In the genomic region with DNA sequence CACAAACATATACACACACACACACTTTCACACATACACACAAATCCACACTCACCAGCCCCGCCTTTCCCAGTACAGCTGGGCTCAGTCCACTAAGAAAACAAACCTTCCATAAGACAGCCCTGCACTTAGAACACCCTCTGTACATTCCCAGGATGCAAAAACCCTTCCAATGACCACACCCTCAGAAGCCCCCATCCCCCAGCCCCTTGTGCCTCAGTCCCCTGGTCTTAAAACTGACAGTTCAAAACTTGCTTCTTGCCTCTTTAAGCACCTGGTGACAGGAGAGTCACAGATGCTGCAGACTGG, we compare ENCODE assay signal across 16 cellular contexts. TPM values are rescaled to one million over a fixed set of nuclear protein-coding genes. Genes with fewer than 3 reads are reported as not detected.
DNase-seq lines count a peak whose midpoint lies in the region; ATAC-seq and TF ChIP-seq lines count a peak whose summit lies in the region.
"Had no signal": no experiment of that assay in that cellular context is flagged by ENCODE, and none has a peak within 500 bp of the region (broad histone marks: within the 10 kb centered on the region; RNA-seq: fewer than 3 reads in every experiment).

No MANE protein-coding gene starts in this region.

- H3K4me1 ChIP-seq in right atrium auricular region = peaks cover 0 to 40% of the 10 kb centered on the region in 2 donors
- H3K4me1 ChIP-seq in ectodermal cell (ENCODE audit: control insufficient read depth, insufficient read depth, low read length) = peaks cover 38% of the 10 kb centered on the region
- peaks cover 8 to 10% of the 10 kb centered on the region in 2 donors for H3K4me1 ChIP-seq in left lung

- H3K27me3 ChIP-seq in right atrium auricular region (no peaks in the 10 kb centered on the region), ectodermal cell (ENCODE audit: control insufficient read depth, insufficient read depth, low read length, poor library complexity, severe bottlenecking) (no peaks in the 10 kb centered on the region), left lung (no peaks in the 10 kb centered on the region)

- 88 to 89% methylated on average over 1 of the region's 1 CpG for WGBS in ectodermal cell, 2 experiments

- H3K27ac ChIP-seq in right atrium auricular region = no peak overlapping the region
- H3K27ac ChIP-seq in ectodermal cell (ENCODE audit: insufficient read depth, low read depth, low read length, poor library complexity, severe bottlenecking) = peak overlapping the region; percentile 97
- H3K27ac ChIP-seq in left lung = no peak overlapping the region
- H3K27ac ChIP-seq: epithelial cell of prostate, SK-N-MC had no signal

- no peaks in the 10 kb centered on the region for H3K9me3 ChIP-seq in right atrium auricular region
- no peaks in the 10 kb centered on the region for H3K9me3 ChIP-seq in ectodermal cell (ENCODE audit: control insufficient read depth, low read length)
- H3K9me3 ChIP-seq in left lung = no peaks in the 10 kb centered on the region
- H3K9me3 ChIP-seq: HAP-1, stomach had no signal

- no peak for TF ChIP-seq CTCF in right atrium auricular region (IDR thresholded peaks at IDR 0.05)
- TF ChIP-seq CTCF in left lung (IDR thresholded peaks at IDR 0.05) = no peak

- intact Hi-C loops in Right ventricle myocardium inferior (cut with DNase I) (no loop called here), left lung (cut with DNase I) (no loop called here)

- H3K36me3 ChIP-seq in right atrium auricular region (no peaks in the 10 kb centered on the region), ectodermal cell (ENCODE audit: control insufficient read depth, insufficient read depth, low read length) (no peaks in the 10 kb centered on the region), left lung (no peaks in the 10 kb centered on the region)
- H3K36me3 ChIP-seq: HAP-1, stomach had no signal

- no peak for DNase-seq in Right ventricle myocardium inferior (ENCODE audit: missing footprints)
- no peak for DNase-seq in right atrium auricular region (ENCODE audit: low spot score)
- DNase-seq in left lung = no peak
- no peak for DNase-seq in activated T-cell treated with anti-CD3 and anti-CD28 coated beads, Interleukin-2, amount 50 U/mL, for 48 hours
- no peak for DNase-seq in NCI-H1694 treated with DMSO at 0.1 percent for 48 hours (lab: John Stamatoyannopoulos, UW)
- DNase-seq: activated CD8-positive, alpha-beta memory T cell treated with anti-CD3 and anti-CD28 coated beads, Interleukin-2, amount 50 U/mL, for 4 hours; central memory CD4-positive, alpha-beta T cell; nucleus accumbens; small intestine; stomach had no signal

- ATAC-seq in Right ventricle myocardium inferior = peak; percentile 12
- ATAC-seq in left lung = peak; percentile 59
- ATAC-seq in HG03175 (IDR thresholded peaks at IDR 0.05; ENCODE audit: unreplicated experiment) = no peak
- no peak for ATAC-seq in activated CD4-positive, CD25-positive, alpha-beta regulatory T cell treated with anti-CD3 and anti-CD28 coated beads, Interleukin-2, amount 50 U/mL, for 24 hours

- H3K4me3 ChIP-seq in right atrium auricular region (no peak overlapping the region), ectodermal cell (ENCODE audit: insufficient read depth, low read depth, low read length) (no peak overlapping the region), left lung (no peak overlapping the region)
- H3K4me3 ChIP-seq: HAP-1, SK-N-MC, stomach had no signal

RNA-seq across cellular contexts. Expression of gene APLNR, which starts 23.0 kb away (rescaled TPM):
- total RNA-seq in Right ventricle myocardium inferior (18.4 TPM), right atrium auricular region (10 to 100 TPM in 1 of 2 donors, 1 to 10 TPM in 1; 6.3 to 13.6 TPM), left lung (10 to 100 TPM; 11.2 to 21.9 TPM)
- polyA plus RNA-seq in ectodermal cell (2013, experiment 1 of 4) = 7.8 TPM
- 8.2 TPM for polyA plus RNA-seq in ectodermal cell (2013, experiment 2 of 4)
- polyA plus RNA-seq in ectodermal cell (2013, experiment 3 of 4) = 7.4 TPM
- polyA plus RNA-seq in ectodermal cell (2013, experiment 4 of 4) = 8.2 TPM

RNA-seq across cellular contexts. Expression of gene LRRC55, which starts 32.3 kb away (rescaled TPM):
- total RNA-seq in Right ventricle myocardium inferior (0.51 TPM), right atrium auricular region (not detected), left lung (under 1 TPM; 0.05 to 0.12 TPM)
- polyA plus RNA-seq in ectodermal cell (2013, experiment 1 of 4) = 3.7 TPM
- 4.6 TPM for polyA plus RNA-seq in ectodermal cell (2013, experiment 2 of 4)
- 4.1 TPM for polyA plus RNA-seq in ectodermal cell (2013, experiment 3 of 4)
- polyA plus RNA-seq in ectodermal cell (2013, experiment 4 of 4) = 4.6 TPM

Comparison
In these comparisons a context has a peak if more than half of its experiments do, and no peak if none do; other contexts are left out.
1. ATAC-seq: peak in Right ventricle myocardium inferior (single experiment) and left lung (single experiment); none in HG03175 (single experiment) and activated CD4-positive, CD25-positive, alpha-beta regulatory T cell treated with anti-CD3 and anti-CD28 coated beads, Interleukin-2, amount 50 U/mL, for 24 hours (0 of 2).